ENCODE assay signal across 14 cellular contexts in genomic region chr2:27914046-27914792, GRCh38. TPM values are rescaled to one million over a fixed set of nuclear protein-coding genes. Genes with fewer than 3 reads are reported as not detected.
DNase-seq lines count a peak whose midpoint lies in the region; ATAC-seq and TF ChIP-seq lines count a peak whose summit lies in the region.
"Had no signal": no experiment of that assay in that cellular context is flagged by ENCODE, and none has a peak within 500 bp of the region (broad histone marks: within the 10 kb centered on the region; RNA-seq: fewer than 3 reads in every experiment).

No MANE protein-coding gene starts in this region.

- no peak overlapping the region for H3K4me3 ChIP-seq in mammary epithelial cell (replicated peaks in 1 of 3; ENCODE audit: insufficient read depth in 1 of 3, low read depth in 2 of 3, low read length in 3 of 3)
- H3K4me3 ChIP-seq in lower lobe of right lung, result no peak overlapping the region
- no peak overlapping the region for H3K4me3 ChIP-seq in upper lobe of right lung
- H3K4me3 ChIP-seq: GM12878, upper lobe of left lung had no signal

- TF ChIP-seq CTCF in mammary epithelial cell (conservative IDR thresholded peaks at IDR 0.05 in 1 of 2, IDR thresholded peaks at IDR 0.05 in 1 of 2; ENCODE audit: extremely low read depth in 1 of 2, insufficient read depth in 1 of 2, low read depth in 1 of 2, low read length in 2 of 2) (no peak), lower lobe of right lung (IDR thresholded peaks at IDR 0.05) (no peak), upper lobe of right lung (IDR thresholded peaks at IDR 0.05) (no peak)

- no peak overlapping the region for H3K9ac ChIP-seq in mammary epithelial cell (ENCODE audit: insufficient read depth, low read length)

- H3K4me1 ChIP-seq in mammary epithelial cell (ENCODE audit: insufficient read depth, low read length) (peaks cover 18% of the 10 kb centered on the region), lower lobe of right lung (peaks cover 29% of the 10 kb centered on the region), upper lobe of right lung (peaks cover 24% of the 10 kb centered on the region)

- dilution Hi-C loops in mammary epithelial cell (cut with HindIII; ENCODE audit: low sequenced_read_pairs), result no loop called here

- no peaks in the 10 kb centered on the region for H3K27me3 Mint-ChIP-seq in activated CD8-positive, alpha-beta memory T cell treated with anti-CD3 and anti-CD28 coated beads, Interleukin-2, amount 10 ng/mL, durations not matched to agents 7 days and 5 days

- H3K79me2 ChIP-seq in mammary epithelial cell (ENCODE audit: insufficient read depth, low read length), result no peaks in the 10 kb centered on the region

- no peaks in the 10 kb centered on the region for H3K36me3 ChIP-seq in mammary epithelial cell (ENCODE audit: insufficient read depth, low read length)
- H3K36me3 ChIP-seq in lower lobe of right lung, result no peaks in the 10 kb centered on the region
- no peaks in the 10 kb centered on the region for H3K36me3 ChIP-seq in upper lobe of right lung
- H3K36me3 ChIP-seq: brain microvascular endothelial cell, upper lobe of left lung had no signal

- peak overlapping the region; percentile 1 for H3K4me2 ChIP-seq in mammary epithelial cell (ENCODE audit: insufficient read depth, low read depth, low read length)

- H3K4me3 Mint-ChIP-seq in activated CD8-positive, alpha-beta memory T cell treated with anti-CD3 and anti-CD28 coated beads, Interleukin-2, amount 10 ng/mL, durations not matched to agents 7 days and 5 days, result no peak overlapping the region

- H3K9me3 Mint-ChIP-seq in activated CD8-positive, alpha-beta memory T cell treated with anti-CD3 and anti-CD28 coated beads, Interleukin-2, amount 10 ng/mL, durations not matched to agents 7 days and 5 days (ENCODE audit: low read depth), result no peaks in the 10 kb centered on the region

- in situ Hi-C loops in mammary epithelial cell (cut with MboI; ENCODE audit: low sequenced_read_pairs in 2 of 2), result no loop called here

- H3K4me1 Mint-ChIP-seq in activated CD8-positive, alpha-beta memory T cell treated with anti-CD3 and anti-CD28 coated beads, Interleukin-2, amount 10 ng/mL, durations not matched to agents 7 days and 5 days, result peaks cover 26% of the 10 kb centered on the region

- intact Hi-C loops in mammary epithelial cell (cut with micrococcal nuclease) (no loop called here), lower lobe of right lung (cut with DNase I) (no loop called here), upper lobe of right lung (cut with DNase I) (no loop called here)

- H3K27ac Mint-ChIP-seq in activated CD8-positive, alpha-beta memory T cell treated with anti-CD3 and anti-CD28 coated beads, Interleukin-2, amount 10 ng/mL, durations not matched to agents 7 days and 5 days, result peak overlapping the region; percentile 69

- CTCF ChIA-PET in activated CD8-positive, alpha-beta memory T cell treated with anti-CD3 and anti-CD28 coated beads, Interleukin-2, amount 10 ng/mL, durations not matched to agents 7 days and 5 days (lab: Charles Lee), result interaction anchor here (0.5 to 1.1 kb wide), 2 partner anchors 10 to 47 kb away, joined by 3 read pairs; no protein-coding TSS in a partner anchor
- CTCF ChIA-PET in mammary epithelial cell (lab: Charles Lee; ENCODE audit: low non-redundant PET), result no interaction called here

- DNase-seq in activated CD8-positive, alpha-beta memory T cell treated with anti-CD3 and anti-CD28 coated beads, Interleukin-2, amount 10 ng/mL, durations not matched to agents 7 days and 5 days, result no peak
- DNase-seq in activated CD8-positive, alpha-beta memory T cell treated with anti-CD3 and anti-CD28 coated beads, Interleukin-2, amount 50 U/mL, for 4 hours, result no peak
- DNase-seq in mammary epithelial cell, result no peak
- DNase-seq in lower lobe of right lung, result no peak
- no peak for DNase-seq in upper lobe of right lung
- no peak for DNase-seq in activated gamma-delta T cell treated with Interleukin-2 at 50 U/mL for 16 hours
- DNase-seq in anterior cingulate cortex (lab: John Stamatoyannopoulos, UW), result no peak
- DNase-seq: brain microvascular endothelial cell, NCI-H524 treated with DMSO at 0.1 percent for 48 hours, RPMI8226, T-helper 9 cell, upper lobe of left lung had no signal

- H3K27me3 ChIP-seq in mammary epithelial cell (ENCODE audit: insufficient read depth, low read length) (no peaks in the 10 kb centered on the region), lower lobe of right lung (ENCODE audit: low read depth) (no peaks in the 10 kb centered on the region), upper lobe of right lung (no peaks in the 10 kb centered on the region)
- H3K27me3 ChIP-seq: brain microvascular endothelial cell, upper lobe of left lung had no signal

- H3K27ac ChIP-seq in mammary epithelial cell (ENCODE audit: insufficient read depth, low read depth, low read length) (no peak overlapping the region), lower lobe of right lung (peak overlapping the region; percentile 38), upper lobe of right lung (no peak overlapping the region)
- H3K27ac ChIP-seq: brain microvascular endothelial cell had no signal

- no peaks in the 10 kb centered on the region for H3K9me3 ChIP-seq in mammary epithelial cell (replicated peaks; ENCODE audit: insufficient read depth, low read length)
- H3K9me3 ChIP-seq in lower lobe of right lung, result no peaks in the 10 kb centered on the region
- H3K9me3 ChIP-seq in upper lobe of right lung, result no peaks in the 10 kb centered on the region
- H3K9me3 ChIP-seq: upper lobe of left lung had no signal

- peak; percentile 53 for ATAC-seq in activated CD8-positive, alpha-beta memory T cell treated with anti-CD3 and anti-CD28 coated beads, Interleukin-2, amount 10 ng/mL, durations not matched to agents 7 days and 5 days
- ATAC-seq in lower lobe of right lung (peak in 1 of 2 donors; percentile 56), upper lobe of right lung (peak; percentile 23), HG03175 (IDR thresholded peaks at IDR 0.05; ENCODE audit: unreplicated experiment) (no peak)
- ATAC-seq: GM12878 had no signal

- H4K20me1 ChIP-seq in mammary epithelial cell (ENCODE audit: insufficient read depth, low read length), result no peaks in the 10 kb centered on the region

- H2AFZ ChIP-seq in mammary epithelial cell (ENCODE audit: low read depth, low read length), result no peak overlapping the region

- H3K36me3 Mint-ChIP-seq in activated CD8-positive, alpha-beta memory T cell treated with anti-CD3 and anti-CD28 coated beads, Interleukin-2, amount 10 ng/mL, durations not matched to agents 7 days and 5 days, result peaks cover 44% of the 10 kb centered on the region

- no TSS peak for BruUV-seq in mammary epithelial cell (replicated peaks; lab: Mats Ljungman, UMichigan)

- WGBS in mammary epithelial cell (ENCODE audit: low coverage, missing lambda C conversion rate), result 96% methylated on average over 2 of the region's 2 CpGs

RNA-seq across cellular contexts. Expression of gene BABAM2, which starts 23.7 kb away (rescaled TPM):
- total RNA-seq in activated CD8-positive, alpha-beta memory T cell treated with anti-CD3 and anti-CD28 coated beads, Interleukin-2, amount 10 ng/mL, durations not matched to agents 7 days and 5 days, result 10 to 100 TPM; 65.4 to 69.5 TPM
- total RNA-seq in mammary epithelial cell (10 to 100 TPM; 27.9 to 35.0 TPM), lower lobe of right lung (39.5 TPM), upper lobe of right lung (36.2 TPM)
- 21.8 TPM for polyA plus RNA-seq in mammary epithelial cell
- 31.3 TPM for polyA minus RNA-seq in mammary epithelial cell

RNA-seq across cellular contexts. Expression of gene RBKS, which starts 24.0 kb away (rescaled TPM):
- total RNA-seq in activated CD8-positive, alpha-beta memory T cell treated with anti-CD3 and anti-CD28 coated beads, Interleukin-2, amount 10 ng/mL, durations not matched to agents 7 days and 5 days, result 1 to 10 TPM; 2.6 to 3.4 TPM
- total RNA-seq in mammary epithelial cell, result 1 to 10 TPM; 1.1 to 3.8 TPM
- 1.9 TPM for polyA plus RNA-seq in mammary epithelial cell
- polyA minus RNA-seq in mammary epithelial cell, result not detected
- 2.2 TPM for total RNA-seq in lower lobe of right lung
- total RNA-seq in upper lobe of right lung, result 1.9 TPM
